10 cellular contexts compared by ENCODE assay signal in genomic region chr5:116442095-116442534, GRCh38.
DNase-seq lines count a peak whose midpoint lies in the region; ATAC-seq and TF ChIP-seq lines count a peak whose summit lies in the region.
"Had no signal": no experiment of that assay in that cellular context is flagged by ENCODE, and none has a peak within 500 bp of the region (broad histone marks: within the 10 kb centered on the region; RNA-seq: fewer than 3 reads in every experiment).

No MANE protein-coding gene starts in this region.

- H3F3A ChIP-seq in PC-9 (ENCODE audit: insufficient read depth, low read depth), result no peaks in the 10 kb centered on the region

- peaks cover 9% of the 10 kb centered on the region; the same call in 1 of the 2 replicates for H3K27me3 ChIP-seq in PC-9 (ENCODE audit: insufficient read depth, low read depth)
- H3K27me3 ChIP-seq in stomach, result no peaks in the 10 kb centered on the region

- no TSS peak for BruUV-seq in PC-9 (replicated peaks; lab: Mats Ljungman, UMichigan)

- 35 to 48% (median 41%) methylated on average over 3 of the region's 3 CpGs for WGBS in stomach, 5 donors

- no peaks in the 10 kb centered on the region for H3K9me2 ChIP-seq in PC-9 (ENCODE audit: insufficient read depth)

- H3K36me3 ChIP-seq in PC-9 (ENCODE audit: low read depth) (no peaks in the 10 kb centered on the region), stomach (peaks cover 5 to 23% (median 16%) of the 10 kb centered on the region in 4 donors)
- H3K36me3 ChIP-seq: thoracic aorta had no signal

- H3K79me2 ChIP-seq in PC-9 (ENCODE audit: low read depth), result no peaks in the 10 kb centered on the region

- H3K27ac ChIP-seq in PC-9, result no peak overlapping the region
- H3K27ac ChIP-seq in stomach, result no peak overlapping the region
- H3K27ac ChIP-seq: HL-60, thoracic aorta had no signal

- H2AFZ ChIP-seq in PC-9, result no peak overlapping the region

- H4K20me1 ChIP-seq in PC-9 (ENCODE audit: insufficient read depth), result no peaks in the 10 kb centered on the region

- no peak for TF ChIP-seq CTCF in PC-9 (conservative IDR thresholded peaks at IDR 0.05)
- TF ChIP-seq CTCF in fibroblast of the aortic adventitia (IDR thresholded peaks at IDR 0.05; ENCODE audit: insufficient read depth, low read length), result no peak
- no peak for TF ChIP-seq CTCF in stomach (IDR thresholded peaks at IDR 0.05)

- ATAC-seq in HG02981 (IDR thresholded peaks at IDR 0.05; ENCODE audit: unreplicated experiment) (no peak), HG02763 (IDR thresholded peaks at IDR 0.05; ENCODE audit: unreplicated experiment) (no peak)

- no peak overlapping the region for H3K4me3 ChIP-seq in PC-9
- H3K4me3 ChIP-seq in fibroblast of the aortic adventitia (ENCODE audit: low read depth, low read length), result no peak overlapping the region
- no peak overlapping the region for H3K4me3 ChIP-seq in stomach
- H3K4me3 ChIP-seq: thoracic aorta had no signal

- peak; percentile 5 to 91 (median 48) for DNase-seq in NCI-H1417 (lab: John Stamatoyannopoulos, UW)
- no peak for DNase-seq in NCI-H1417 treated with DMSO at 0.1 percent for 48 hours (lab: John Stamatoyannopoulos, UW)
- peak; percentile 23 to 52 for DNase-seq in PC-9
- DNase-seq in fibroblast of the aortic adventitia (ENCODE audit: low read depth), result peak; percentile 16
- peak; percentile 46 for DNase-seq in stomach
- no peak for DNase-seq in HEK293T (ENCODE audit: extremely low spot score)

- no peak for TF ChIP-seq POLR2A in stomach (IDR thresholded peaks at IDR 0.05)

- no peaks in the 10 kb centered on the region for H3K9me3 ChIP-seq in PC-9 (ENCODE audit: insufficient read depth, low read depth)
- no peaks in the 10 kb centered on the region for H3K9me3 ChIP-seq in stomach
- H3K9me3 ChIP-seq: thoracic aorta had no signal

- H3K4me1 ChIP-seq in PC-9 (replicated peaks; ENCODE audit: insufficient read depth), result no peaks in the 10 kb centered on the region
- H3K4me1 ChIP-seq in stomach, result peaks cover 0 to 10% (median 7%) of the 10 kb centered on the region in 4 donors

- TF ChIP-seq EP300 in stomach (IDR thresholded peaks at IDR 0.05), result no peak

- CTCF ChIA-PET in PC-9 (lab: Charles Lee), result no interaction called here
- CTCF ChIA-PET in HEK293T (lab: Yijun Ruan, JAX), result no interaction called here

- no peak overlapping the region for H3K4me2 ChIP-seq in PC-9

- intact Hi-C loops in PC-9 (cut with micrococcal nuclease; ENCODE audit: unreplicated experiment), result no loop called here
- intact Hi-C loops in stomach (cut with DNase I; ENCODE audit: low total_unique reads), result no loop called here

- POLR2A ChIA-PET in PC-9 (lab: Charles Lee; ENCODE audit: unreplicated experiment), result no interaction called here
- POLR2A ChIA-PET in HEK293T (lab: Yijun Ruan, JAX), result no interaction called here

TF ChIP-seq in HEK293T, 16 proteins besides CTCF, POLR2A, EP300 and RAD21:
- TF ChIP-seq SP1 (IDR thresholded peaks at IDR 0.05) (no peak), FOXK2 (IDR thresholded peaks at IDR 0.05) (no peak), FOXM1 (IDR thresholded peaks at IDR 0.05; ENCODE audit: borderline replicate concordance) (no peak), HDGF (IDR thresholded peaks at IDR 0.05; ENCODE audit: borderline replicate concordance) (no peak), ARNT (IDR thresholded peaks at IDR 0.05) (no peak), NFRKB (IDR thresholded peaks at IDR 0.05) (no peak), ELF4 (IDR thresholded peaks at IDR 0.05) (no peak), PKNOX1 (IDR thresholded peaks at IDR 0.05) (no peak)

Comparison
In these comparisons a context has a peak if more than half of its experiments do, and no peak if none do; other contexts are left out.
1. DNase-seq: peak in NCI-H1417 (3 of 3), PC-9 (2 of 2), fibroblast of the aortic adventitia (single experiment) and stomach (single experiment); none in NCI-H1417 treated with DMSO at 0.1 percent for 48 hours (single experiment) and HEK293T (single experiment).